In the genomic region with DNA sequence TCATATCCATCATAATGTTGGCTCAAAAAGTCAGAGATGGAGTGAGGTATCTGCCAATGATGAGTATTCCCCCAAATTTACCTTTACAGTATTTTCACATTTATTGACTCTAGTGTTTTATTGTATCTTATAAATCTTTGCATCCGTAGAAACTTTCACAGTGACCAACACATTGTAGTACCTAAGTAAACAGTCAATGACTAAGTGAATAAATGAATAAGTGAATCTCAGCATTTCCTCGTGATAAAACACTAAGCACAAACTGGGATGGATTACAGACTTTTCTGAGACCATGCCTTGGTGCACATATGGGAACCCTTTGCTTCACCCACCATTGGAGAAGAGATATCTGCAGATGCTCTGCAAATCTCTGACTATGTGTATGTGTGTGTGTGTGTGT, we compare ENCODE assay signal across 34 cellular contexts.
"Had no signal": no experiment of that assay in that cellular context is flagged by ENCODE, and none has a peak within 500 bp of the region (broad histone marks: within the 10 kb centered on the region; RNA-seq: fewer than 3 reads in every experiment).

No MANE protein-coding gene starts in this region.

- DNase-seq: Karpas-422, Kasumi-1, MG63, MM.1S, MV-4-11, NCI-H1048, NCI-H1092, NCI-H1092 treated with DMSO at 0.1 percent for 48 hours, NCI-H1105, NCI-H1105 treated with DMSO at 0.1 percent for 48 hours, NCI-H1417, NCI-H1417 treated with DMSO at 0.1 percent for 48 hours, NCI-H1436, NCI-H1436 treated with DMSO at 0.1 percent for 48 hours, NCI-H146, NCI-H1694, NCI-H1694 treated with DMSO at 0.1 percent for 48 hours, NCI-H187, NCI-H187 treated with DMSO at 0.1 percent for 48 hours, NCI-H1930, NCI-H2029, NCI-H2029 treated with DMSO at 0.1 percent for 48 hours, NCI-H2081, NCI-H2081 treated with DMSO at 0.1 percent for 48 hours, NCI-H2107, NCI-H2171, NCI-H2171 treated with DMSO at 0.1 percent for 48 hours, NCI-H2227 treated with DMSO at 0.1 percent for 48 hours, NCI-H226, NCI-H345, NCI-H446, NCI-H446 treated with DMSO at 0.1 percent for 48 hours, NCI-H510A had no signal

- H3K9me3 ChIP-seq: MG63 had no signal

- H3K27me3 ChIP-seq: MG63 had no signal

- H3K4me3 ChIP-seq: MG63 had no signal

- H3K4me2 ChIP-seq: KMS-11 had no signal

- H3K36me3 ChIP-seq: MG63 had no signal

- H3K9ac ChIP-seq: KMS-11 had no signal

- H3K27ac ChIP-seq: KMS-11 had no signal
